ENCODE assay signal across 1 cellular context in genomic region chr19:54448774-54449700, GRCh38.
TF ChIP-seq lines count a peak whose summit lies in the region.

Gene LENG8 (plus strand): TSS chr19:54449199. CDS start chr19:54451345, 2,146 bp downstream.

TF ChIP-seq in K562, 482 proteins besides CTCF, POLR2A, EP300 and RAD21 (continued from another document):
- peak; percentile 93 for TF ChIP-seq KDM5B (IDR thresholded peaks at IDR 0.05; ENCODE audit: insufficient replicate concordance, low read depth, low read length)
- TF ChIP-seq ZNF639 (CRISPR knock-in tag; conservative IDR thresholded peaks at IDR 0.05 in 1 of 2, IDR thresholded peaks at IDR 0.05 in 1 of 2), result no peak
- TF ChIP-seq ILF3 (IDR thresholded peaks at IDR 0.05; ENCODE audit: borderline replicate concordance), result no peak
- TF ChIP-seq SFPQ (IDR thresholded peaks at IDR 0.05; ENCODE audit: low read depth, low read length), result no peak
- TF ChIP-seq FOXK2 (conservative IDR thresholded peaks at IDR 0.05 in 1 of 2, IDR thresholded peaks at IDR 0.05 in 1 of 2; ENCODE audit: low read depth in 2 of 2), result peak; percentile 45 to 59; a peak in 3 of 4 replicates
- TF ChIP-seq NONO (IDR thresholded peaks at IDR 0.05; ENCODE audit: low read depth in 2 of 2, low read length in 1 of 2), result no peak; a peak in 3 of 4 replicates
